In the genomic region with DNA sequence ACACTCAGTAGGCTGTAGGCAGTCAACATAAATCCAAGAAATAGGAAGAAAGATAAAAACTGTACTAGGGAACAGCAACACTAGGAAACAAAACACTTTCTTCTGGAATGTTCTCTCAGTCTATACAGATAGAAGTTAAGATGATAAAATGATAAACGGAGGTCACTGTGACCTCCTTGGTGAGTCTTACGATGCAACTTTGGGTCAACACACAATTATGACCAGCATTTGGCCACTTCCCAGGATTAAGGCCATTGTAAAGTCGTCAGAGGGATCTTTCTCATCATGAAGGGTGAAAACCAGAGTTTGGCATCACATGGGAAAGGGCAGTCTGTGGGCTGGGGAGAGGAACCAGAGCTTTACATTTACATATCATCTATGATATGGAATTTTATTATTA, we compare ENCODE assay signal across 1 cellular context.
TF ChIP-seq lines count a peak whose summit lies in the region.

No MANE protein-coding gene starts in this region.

TF ChIP-seq in IMR-90, 13 proteins besides CTCF, POLR2A, EP300 and RAD21:
- TF ChIP-seq, protein P1, sequence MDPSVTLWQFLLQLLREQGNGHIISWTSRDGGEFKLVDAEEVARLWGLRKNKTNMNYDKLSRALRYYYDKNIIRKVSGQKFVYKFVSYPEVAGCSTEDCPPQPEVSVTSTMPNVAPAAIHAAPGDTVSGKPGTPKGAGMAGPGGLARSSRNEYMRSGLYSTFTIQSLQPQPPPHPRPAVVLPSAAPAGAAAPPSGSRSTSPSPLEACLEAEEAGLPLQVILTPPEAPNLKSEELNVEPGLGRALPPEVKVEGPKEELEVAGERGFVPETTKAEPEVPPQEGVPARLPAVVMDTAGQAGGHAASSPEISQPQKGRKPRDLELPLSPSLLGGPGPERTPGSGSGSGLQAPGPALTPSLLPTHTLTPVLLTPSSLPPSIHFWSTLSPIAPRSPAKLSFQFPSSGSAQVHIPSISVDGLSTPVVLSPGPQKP (IDR thresholded peaks at IDR 0.05; ENCODE audit: borderline replicate concordance, low read depth, low read length), result no peak
- no peak for TF ChIP-seq MAZ (IDR thresholded peaks at IDR 0.05; ENCODE audit: borderline replicate concordance, low read depth, low read length)
- TF ChIP-seq NFE2L2 (IDR thresholded peaks at IDR 0.05; ENCODE audit: low read depth, low read length), result no peak
- no peak for TF ChIP-seq BHLHE40 (IDR thresholded peaks at IDR 0.05; ENCODE audit: low read depth, low read length)
- no peak for TF ChIP-seq MAFK (IDR thresholded peaks at IDR 0.05; ENCODE audit: low read depth, low read length)
- TF ChIP-seq SMC3 (IDR thresholded peaks at IDR 0.05; ENCODE audit: low read depth, low read length), result no peak
- TF ChIP-seq, protein P2, sequence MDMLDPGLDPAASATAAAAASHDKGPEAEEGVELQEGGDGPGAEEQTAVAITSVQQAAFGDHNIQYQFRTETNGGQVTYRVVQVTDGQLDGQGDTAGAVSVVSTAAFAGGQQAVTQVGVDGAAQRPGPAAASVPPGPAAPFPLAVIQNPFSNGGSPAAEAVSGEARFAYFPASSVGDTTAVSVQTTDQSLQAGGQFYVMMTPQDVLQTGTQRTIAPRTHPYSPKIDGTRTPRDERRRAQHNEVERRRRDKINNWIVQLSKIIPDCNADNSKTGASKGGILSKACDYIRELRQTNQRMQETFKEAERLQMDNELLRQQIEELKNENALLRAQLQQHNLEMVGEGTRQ (IDR thresholded peaks at IDR 0.05; ENCODE audit: low read depth, low read length), result no peak
- no peak for TF ChIP-seq FOS (IDR thresholded peaks at IDR 0.05; ENCODE audit: low read depth, low read length)
- TF ChIP-seq MXI1 (IDR thresholded peaks at IDR 0.05; ENCODE audit: borderline replicate concordance, low read depth, low read length), result no peak
- TF ChIP-seq CEBPB (IDR thresholded peaks at IDR 0.05; ENCODE audit: low read depth, low read length), result no peak
- no peak for TF ChIP-seq RCOR1 (IDR thresholded peaks at IDR 0.05; ENCODE audit: insufficient replicate concordance, low read length)
- no peak for TF ChIP-seq CHD1 (IDR thresholded peaks at IDR 0.05; ENCODE audit: low read depth, low read length)
- no peak for TF ChIP-seq RFX5 (IDR thresholded peaks at IDR 0.05; ENCODE audit: low read depth, low read length)
